Comparison of ENCODE assay signal across 8 cellular contexts in the genomic region with DNA sequence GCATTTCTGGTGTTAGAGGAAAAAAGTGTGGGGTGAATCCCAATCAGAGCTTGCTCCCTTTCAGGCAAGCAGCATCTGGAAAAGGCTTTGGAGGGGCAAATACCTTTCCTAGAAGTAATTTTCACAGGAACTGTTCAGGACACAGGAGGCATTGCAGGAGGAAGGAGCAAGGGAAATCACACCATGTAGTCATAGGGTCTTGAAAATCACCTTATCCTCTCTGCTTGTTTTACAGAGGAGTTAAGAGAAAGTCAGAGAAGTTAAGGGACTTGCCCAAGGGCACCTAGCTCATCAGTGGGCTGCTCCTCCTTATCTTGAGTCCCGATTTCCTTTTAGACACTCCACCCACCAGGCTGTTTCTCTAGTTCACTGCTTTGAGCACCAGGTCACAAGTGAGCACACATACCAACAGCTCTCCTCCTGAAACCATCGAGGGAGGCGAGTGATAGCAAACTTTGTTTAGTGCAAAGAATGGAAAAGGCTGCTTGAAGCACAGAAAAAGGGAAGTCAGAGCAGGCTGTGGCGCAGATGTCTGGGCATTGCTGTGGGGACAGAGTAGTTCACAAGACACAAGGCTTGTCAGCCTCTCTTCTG.
DNase-seq lines count a peak whose midpoint lies in the region; ATAC-seq and TF ChIP-seq lines count a peak whose summit lies in the region.

No MANE protein-coding gene starts in this region.

- TF ChIP-seq POLR2A in suprapubic skin (IDR thresholded peaks at IDR 0.05) = no peak

- H3K27ac ChIP-seq in neuronal stem cell (replicated peaks; ENCODE audit: low read length) = no peak overlapping the region
- no peak overlapping the region for H3K27ac ChIP-seq in suprapubic skin

- peaks cover 14% of the 10 kb centered on the region for H3K36me3 Mint-ChIP-seq in activated naive CD8-positive, alpha-beta T cell
- H3K36me3 Mint-ChIP-seq in HFFc6 (ENCODE audit: low read depth) = no peaks in the 10 kb centered on the region

- no peak overlapping the region for H4K8ac ChIP-seq in neuronal stem cell (ENCODE audit: low read depth, low read length)

- no peak for TF ChIP-seq EP300 in suprapubic skin (IDR thresholded peaks at IDR 0.05)

- H2AFZ ChIP-seq in neuronal stem cell (ENCODE audit: low read length) = no peak overlapping the region

- H3K27me3 Mint-ChIP-seq in activated naive CD8-positive, alpha-beta T cell = no peaks in the 10 kb centered on the region
- H3K27me3 Mint-ChIP-seq in HFFc6 (ENCODE audit: insufficient read depth) = no peaks in the 10 kb centered on the region

- no peak overlapping the region for H2AK5ac ChIP-seq in neuronal stem cell (ENCODE audit: low read depth, low read length)

- H3K4me3 ChIP-seq in neuronal stem cell (ENCODE audit: low read length in 2 of 2) (no peak overlapping the region), suprapubic skin (no peak overlapping the region)

- no peaks in the 10 kb centered on the region for H3K27me3 ChIP-seq in neuronal stem cell (ENCODE audit: control insufficient read depth in 3 of 3, insufficient read depth in 3 of 3, low read depth in 1 of 3, low read length in 3 of 3)
- peaks cover 3% of the 10 kb centered on the region for H3K27me3 ChIP-seq in suprapubic skin

- no peak overlapping the region for H2BK12ac ChIP-seq in neuronal stem cell (ENCODE audit: low read length)

- no peaks in the 10 kb centered on the region for H3K36me3 ChIP-seq in neuronal stem cell (replicated peaks in 1 of 2; ENCODE audit: control insufficient read depth in 2 of 2, insufficient read depth in 2 of 2, low read length in 2 of 2)
- H3K36me3 ChIP-seq in suprapubic skin = no peaks in the 10 kb centered on the region

- ATAC-seq in GM19452 (IDR thresholded peaks at IDR 0.05; ENCODE audit: unreplicated experiment) = peak; percentile 42
- peak; percentile 41 for ATAC-seq in HG03342 (IDR thresholded peaks at IDR 0.05; ENCODE audit: unreplicated experiment)

- H3K9ac ChIP-seq in neuronal stem cell (ENCODE audit: low read depth, low read length, poor library complexity) = no peak overlapping the region

- H3K4me1 ChIP-seq in neuronal stem cell (ENCODE audit: control insufficient read depth in 2 of 2, insufficient read depth in 1 of 2, low read depth in 1 of 2, low read length in 2 of 2) (no peaks in the 10 kb centered on the region), suprapubic skin (no peaks in the 10 kb centered on the region)

- H2BK120ac ChIP-seq in neuronal stem cell (ENCODE audit: low read depth, low read length) = no peak overlapping the region

- peaks cover 48% of the 10 kb centered on the region for H3K4me1 Mint-ChIP-seq in activated naive CD8-positive, alpha-beta T cell (ENCODE audit: low read depth)
- no peaks in the 10 kb centered on the region for H3K4me1 Mint-ChIP-seq in HFFc6 (ENCODE audit: low read depth)

- H3K79me1 ChIP-seq in neuronal stem cell (ENCODE audit: low read depth, low read length) = no peaks in the 10 kb centered on the region

- no CpG with 5 or more reads among the region's 4 CpGs for WGBS in neuronal stem cell (ENCODE audit: extremely low coverage in 2 of 2, insufficient read length in 2 of 2, insufficient replicate concordance in 1 of 2), 2 donors
- 81% methylated on average over 4 of the region's 4 CpGs for WGBS in suprapubic skin

- no peak overlapping the region for H3K14ac ChIP-seq in neuronal stem cell (ENCODE audit: low read length)

- peak overlapping the region; percentile 34 for H3K4me3 Mint-ChIP-seq in activated naive CD8-positive, alpha-beta T cell
- H3K4me3 Mint-ChIP-seq in HFFc6 = no peak overlapping the region

- H2BK5ac ChIP-seq in neuronal stem cell (ENCODE audit: low read length) = no peak overlapping the region

- DNase-seq in GF-D8 (lab: John Stamatoyannopoulos, UW) (peak; percentile 57), neuronal stem cell (ENCODE audit: low spot score) (no peak), HFFc6 (no peak), COLO829 (ENCODE audit: low spot score) (no peak), suprapubic skin (ENCODE audit: low spot score in 2 of 2) (no peak)

- no peak overlapping the region for H3K18ac ChIP-seq in neuronal stem cell (ENCODE audit: low read length)

- H3K9me3 ChIP-seq in neuronal stem cell (replicated peaks in 1 of 2; ENCODE audit: control insufficient read depth in 2 of 2, insufficient read depth in 1 of 2, low read depth in 1 of 2, low read length in 2 of 2) (no peaks in the 10 kb centered on the region), suprapubic skin (no peaks in the 10 kb centered on the region)

- H2BK15ac ChIP-seq in neuronal stem cell (ENCODE audit: low read length) = no peak overlapping the region

- H3K4me2 ChIP-seq in neuronal stem cell (ENCODE audit: insufficient read depth, low read length, poor library complexity, severe bottlenecking) = no peak overlapping the region

- peaks cover 22% of the 10 kb centered on the region for H3K9me3 Mint-ChIP-seq in activated naive CD8-positive, alpha-beta T cell (ENCODE audit: low read depth)
- peaks cover 9% of the 10 kb centered on the region for H3K9me3 Mint-ChIP-seq in HFFc6

- H3K27ac Mint-ChIP-seq in activated naive CD8-positive, alpha-beta T cell = peak overlapping the region; percentile 64
- H3K27ac Mint-ChIP-seq in HFFc6 = no peak overlapping the region

- H3K23ac ChIP-seq in neuronal stem cell (ENCODE audit: low read depth, low read length, poor library complexity) = no peak overlapping the region

- H3K4ac ChIP-seq in neuronal stem cell (ENCODE audit: low read length) = no peak overlapping the region

- H4K91ac ChIP-seq in neuronal stem cell (ENCODE audit: low read depth, low read length, poor library complexity) = no peak overlapping the region

- TF ChIP-seq CTCF in HFFc6 (IDR thresholded peaks at IDR 0.05) (no peak), suprapubic skin (IDR thresholded peaks at IDR 0.05) (no peak)
